In genomic region chr15:88605507-88606436, GRCh38 we compare ENCODE assay signal across 1 cellular context.
TF ChIP-seq lines count a peak whose summit lies in the region.

No MANE protein-coding gene starts in this region.

TF ChIP-seq in WTC11, 78 proteins besides CTCF, POLR2A, EP300 and RAD21 (continued from another document):
- no peak for TF ChIP-seq ZSCAN18 (CRISPR knock-in tag; IDR thresholded peaks at IDR 0.05)
- TF ChIP-seq NFE2L1 (CRISPR knock-in tag; IDR thresholded peaks at IDR 0.05) = peak; percentile 85; the same call in 1 of the 2 replicates
- TF ChIP-seq ZNF317 (CRISPR knock-in tag; IDR thresholded peaks at IDR 0.05; ENCODE audit: borderline replicate concordance, low read depth) = peak; percentile 63
- TF ChIP-seq ZNF232 (CRISPR knock-in tag; IDR thresholded peaks at IDR 0.05) = peak; percentile 94
- peak; percentile 87 for TF ChIP-seq MYBL2 (CRISPR knock-in tag; IDR thresholded peaks at IDR 0.05)
